In the genomic region with DNA sequence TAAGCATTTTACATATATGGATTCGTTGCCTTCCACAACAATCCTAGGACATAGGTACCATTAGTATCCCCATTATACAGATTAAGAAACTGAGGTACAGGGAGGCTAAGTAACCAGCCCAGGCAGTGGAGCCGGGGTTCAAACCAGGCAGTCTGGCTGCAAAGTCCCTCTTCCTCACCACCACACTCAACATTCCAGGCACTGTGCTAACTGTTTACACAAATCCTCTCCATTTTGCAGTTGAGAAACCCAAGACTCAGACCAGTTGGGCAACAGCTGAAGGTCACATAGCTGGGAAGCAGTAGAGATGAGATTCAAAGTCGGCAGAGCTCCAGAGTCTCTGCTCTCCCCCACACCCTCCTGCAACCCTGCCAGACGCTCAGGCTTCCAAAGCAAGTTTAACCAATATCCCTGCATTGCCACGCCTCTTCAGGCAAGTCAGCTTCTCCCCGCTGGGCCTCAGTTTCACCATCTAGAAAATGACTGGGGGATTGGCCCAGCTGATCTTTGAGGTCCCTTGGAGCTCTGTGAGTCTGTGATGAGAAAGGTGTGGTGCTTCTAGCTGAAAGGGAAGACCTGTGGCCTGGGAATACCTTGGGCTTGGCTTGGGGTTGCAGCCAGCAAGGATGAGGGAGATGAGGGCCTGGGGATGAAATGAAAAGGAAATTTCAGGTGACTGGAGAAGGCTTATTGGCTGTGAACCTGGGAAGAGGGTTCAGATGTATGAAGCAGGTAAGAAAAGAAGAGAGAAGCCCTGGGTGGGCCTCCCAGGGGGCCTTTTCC, we compare ENCODE assay signal across 9 cellular contexts. TPM values are rescaled to one million over a fixed set of nuclear protein-coding genes. Genes with fewer than 3 reads are reported as not detected.
DNase-seq lines count a peak whose midpoint lies in the region; ATAC-seq and TF ChIP-seq lines count a peak whose summit lies in the region.
"Had no signal": no experiment of that assay in that cellular context is flagged by ENCODE, and none has a peak within 500 bp of the region (broad histone marks: within the 10 kb centered on the region; RNA-seq: fewer than 3 reads in every experiment).

No MANE protein-coding gene starts in this region.

- peak overlapping the region; percentile 15 to 83 (median 75) for H3K27ac Mint-ChIP-seq in CD4-positive, CD25-positive, alpha-beta regulatory T cell
- H3K27ac Mint-ChIP-seq in endodermal cell: no peak overlapping the region
- peak overlapping the region; percentile 98 for H3K27ac Mint-ChIP-seq in osteocyte (ENCODE audit: unreplicated experiment)

- peak overlapping the region; percentile 26 for H3K27ac ChIP-seq in CD4-positive, CD25-positive, alpha-beta regulatory T cell (ENCODE audit: insufficient read depth, low read length, poor library complexity, severe bottlenecking)
- H3K27ac ChIP-seq in Panc1 (ENCODE audit: low read length) (no peak overlapping the region), endodermal cell (ENCODE audit: low read depth, low read length) (no peak overlapping the region)
- H3K27ac ChIP-seq: cardiac muscle cell had no signal

- H3K4me1 ChIP-seq in CD4-positive, CD25-positive, alpha-beta regulatory T cell (ENCODE audit: control insufficient read depth, insufficient read depth, low read length, poor library complexity, severe bottlenecking): peaks cover 87% of the 10 kb centered on the region
- H3K4me1 ChIP-seq in Panc1 (ENCODE audit: control insufficient read depth, insufficient read depth, low read length) (peaks cover 12% of the 10 kb centered on the region), endodermal cell (ENCODE audit: control insufficient read depth, insufficient read depth, low read length) (no peaks in the 10 kb centered on the region)

- H3K4me3 ChIP-seq in CD4-positive, CD25-positive, alpha-beta regulatory T cell (ENCODE audit: low read depth, low read length): no peak overlapping the region
- H3K4me3 ChIP-seq in Panc1 (ENCODE audit: low read depth in 2 of 2, low read length in 2 of 2) (no peak overlapping the region), endodermal cell (ENCODE audit: low read length) (no peak overlapping the region)
- H3K4me3 ChIP-seq: cardiac muscle cell had no signal

- H3K27me3 ChIP-seq in CD4-positive, CD25-positive, alpha-beta regulatory T cell (ENCODE audit: control insufficient read depth, insufficient read depth, low read length): no peaks in the 10 kb centered on the region
- H3K27me3 ChIP-seq in Panc1 (ENCODE audit: control insufficient read depth, insufficient read depth, low read length) (no peaks in the 10 kb centered on the region), endodermal cell (ENCODE audit: control insufficient read depth, insufficient read depth, low read length, poor library complexity, severe bottlenecking) (no peaks in the 10 kb centered on the region)
- H3K27me3 ChIP-seq: cardiac muscle cell had no signal

- H3K4me3 Mint-ChIP-seq in CD4-positive, CD25-positive, alpha-beta regulatory T cell: peak overlapping the region in 2 of 4 donors; percentile 42 to 68
- no peak overlapping the region for H3K4me3 Mint-ChIP-seq in endodermal cell
- peak overlapping the region; percentile 8 for H3K4me3 Mint-ChIP-seq in osteocyte (ENCODE audit: unreplicated experiment)

- no peaks in the 10 kb centered on the region for H3K9me3 Mint-ChIP-seq in CD4-positive, CD25-positive, alpha-beta regulatory T cell
- H3K9me3 Mint-ChIP-seq in endodermal cell: no peaks in the 10 kb centered on the region
- no peaks in the 10 kb centered on the region for H3K9me3 Mint-ChIP-seq in osteocyte (ENCODE audit: unreplicated experiment)

- BruUV-seq in Panc1 (replicated peaks; lab: Mats Ljungman, UMichigan): no TSS peak

- 87 to 92% methylated on average over 2 to 6 of the region's 6 CpGs for WGBS in endodermal cell (ENCODE audit: insufficient coverage in 1 of 2, insufficient read length in 1 of 2), 2 experiments

- no peak for DNase-seq in CD4-positive, CD25-positive, alpha-beta regulatory T cell
- DNase-seq in Panc1 (ENCODE audit: low read depth, low spot score) (peak; percentile 38), endodermal cell (peak; percentile 36), osteocyte (ENCODE audit: extremely low spot score, unreplicated experiment) (peak; percentile 90), KBM-7 (no peak), NCI-H69 (lab: John Stamatoyannopoulos, UW) (no peak)

- H3K36me3 Mint-ChIP-seq in CD4-positive, CD25-positive, alpha-beta regulatory T cell: peaks cover 29% of the 10 kb centered on the region
- H3K36me3 Mint-ChIP-seq in endodermal cell (ENCODE audit: low read depth) (no peaks in the 10 kb centered on the region), osteocyte (ENCODE audit: unreplicated experiment) (peaks cover 3% of the 10 kb centered on the region)

- in situ Hi-C loops in Panc1 (cut with HindIII; ENCODE audit: low pct_unique_long_range_greater_than_20kb, low sequenced_read_pairs) (no loop called here), KBM-7 (cut with MboI; ENCODE audit: low pct_unique_long_range_greater_than_20kb, low sequenced_read_pairs) (no loop called here)

- peaks cover 44% of the 10 kb centered on the region for H3K36me3 ChIP-seq in CD4-positive, CD25-positive, alpha-beta regulatory T cell (ENCODE audit: control insufficient read depth, insufficient read depth, low read length)
- H3K36me3 ChIP-seq in Panc1 (ENCODE audit: control insufficient read depth, insufficient read depth, low read length) (no peaks in the 10 kb centered on the region), endodermal cell (ENCODE audit: control insufficient read depth, insufficient read depth, low read length) (no peaks in the 10 kb centered on the region)
- H3K36me3 ChIP-seq: cardiac muscle cell had no signal

- intact Hi-C loops in Panc1 (cut with micrococcal nuclease; ENCODE audit: unreplicated experiment): no loop called here

- no peaks in the 10 kb centered on the region for H3K9me3 ChIP-seq in CD4-positive, CD25-positive, alpha-beta regulatory T cell (ENCODE audit: control insufficient read depth in 2 of 2, low read length in 2 of 2)
- H3K9me3 ChIP-seq in Panc1 (ENCODE audit: control insufficient read depth, insufficient read depth, low read depth, low read length) (no peaks in the 10 kb centered on the region), endodermal cell (ENCODE audit: control insufficient read depth, low read length) (no peaks in the 10 kb centered on the region)

- no peak overlapping the region for H3K9ac ChIP-seq in endodermal cell (ENCODE audit: extremely low read depth, low read length, poor library complexity, severe bottlenecking)

- ATAC-seq in CD4-positive, CD25-positive, alpha-beta regulatory T cell (ENCODE audit: low read depth in 2 of 2): no peak
- ATAC-seq in Panc1: no peak
- no peak for ATAC-seq in HG02678 (IDR thresholded peaks at IDR 0.05; ENCODE audit: unreplicated experiment)
- no peak for ATAC-seq in GM18907 (IDR thresholded peaks at IDR 0.05; ENCODE audit: unreplicated experiment)

- peaks cover 18 to 100% (median 67%) of the 10 kb centered on the region in 4 donors for H3K4me1 Mint-ChIP-seq in CD4-positive, CD25-positive, alpha-beta regulatory T cell
- H3K4me1 Mint-ChIP-seq in endodermal cell (peaks cover 19% of the 10 kb centered on the region), osteocyte (ENCODE audit: unreplicated experiment) (peaks cover 88% of the 10 kb centered on the region)

- CTCF ChIA-PET in Panc1 (lab: Charles Lee): interaction anchor here (0.6 to 0.8 kb wide), 2 partner anchors 18 to 134 kb away, joined by 3 to 4 read pairs; partner anchors contain the start of gene TOP2A

- TF ChIP-seq CTCF in Panc1 (IDR thresholded peaks at IDR 0.05): no peak
- no peak for TF ChIP-seq CTCF in endodermal cell (conservative IDR thresholded peaks at IDR 0.05)
- no peak for TF ChIP-seq CTCF in osteocyte (IDR thresholded peaks at IDR 0.05)

- no peaks in the 10 kb centered on the region for H3K27me3 Mint-ChIP-seq in CD4-positive, CD25-positive, alpha-beta regulatory T cell
- peaks cover 4% of the 10 kb centered on the region for H3K27me3 Mint-ChIP-seq in endodermal cell (ENCODE audit: insufficient read depth)
- H3K27me3 Mint-ChIP-seq in osteocyte (ENCODE audit: unreplicated experiment): no peaks in the 10 kb centered on the region

- POLR2A ChIA-PET in Panc1 (lab: Charles Lee): no interaction called here

RNA-seq across cellular contexts. Expression of gene CCR7, which starts 14.0 kb away (rescaled TPM):
- 192 TPM for total RNA-seq in CD4-positive, CD25-positive, alpha-beta regulatory T cell
- 100 to 1,000 TPM; 351 to 828 (median 609) TPM for polyA plus RNA-seq in CD4-positive, CD25-positive, alpha-beta regulatory T cell
- total RNA-seq in Panc1 (2021; ENCODE audit: unreplicated experiment) (0.44 TPM), endodermal cell (under 1 TPM in 1 of 2 donors, not detected in 1; 0.53 TPM), osteocyte (0.21 TPM in 1 of 2 replicates, not detected in the other)
- not detected for polyA plus RNA-seq in Panc1 (2012; ENCODE audit: insufficient read length)
- polyA plus RNA-seq in endodermal cell (2013, experiment 1 of 2): 0.21 TPM
- polyA plus RNA-seq in endodermal cell (2013, experiment 2 of 2): not detected
- total RNA-seq: cardiac muscle cell had no signal
- polyA plus RNA-seq: cardiac muscle cell had no signal

RNA-seq across cellular contexts. Expression of gene TNS4, which starts 49.9 kb away (rescaled TPM):
- total RNA-seq in CD4-positive, CD25-positive, alpha-beta regulatory T cell: 1.1 TPM
- under 1 TPM in 1 of 4 donors, not detected in 3; 0.16 TPM for polyA plus RNA-seq in CD4-positive, CD25-positive, alpha-beta regulatory T cell
- total RNA-seq in Panc1 (2021; ENCODE audit: unreplicated experiment): not detected
- not detected for polyA plus RNA-seq in Panc1 (2012; ENCODE audit: insufficient read length)
- 1 to 10 TPM in 1 of 2 donors, under 1 TPM in 1; 0.89 to 2.5 TPM for total RNA-seq in endodermal cell
- polyA plus RNA-seq in endodermal cell (2013, experiment 1 of 2): 0.07 TPM
- polyA plus RNA-seq in endodermal cell (2013, experiment 2 of 2): not detected
- 0.21 and 0.73 TPM in 2 replicates for total RNA-seq in osteocyte
- total RNA-seq: cardiac muscle cell had no signal
- polyA plus RNA-seq: cardiac muscle cell had no signal

Comparison
In these comparisons a context has a peak if more than half of its experiments do, and no peak if none do; other contexts are left out.
1. DNase-seq: peak in Panc1 (single experiment), endodermal cell (single experiment) and osteocyte (single experiment); none in CD4-positive, CD25-positive, alpha-beta regulatory T cell (0 of 3), KBM-7 (single experiment) and NCI-H69 (single experiment).
2. RNA of gene CCR7, which starts 14.0 kb away (total RNA-seq): 192 TPM in CD4-positive, CD25-positive, alpha-beta regulatory T cell (single experiment); 0.53 TPM in endodermal cell, 0.44 TPM in Panc1 (single experiment) and 0.21 TPM in osteocyte; every median in the first group is over 100 times any median in the second.